8 cellular contexts compared by ENCODE assay signal in genomic region chr1:1000357-1001056, GRCh38. TPM values are rescaled to one million over a fixed set of nuclear protein-coding genes. Genes with fewer than 3 reads are reported as not detected.
DNase-seq lines count a peak whose midpoint lies in the region; ATAC-seq, FAIRE-seq and TF ChIP-seq lines count a peak whose summit lies in the region.

No MANE protein-coding gene starts in this region.

- H3K27me3 ChIP-seq in GM12878 (replicated peaks in 1 of 2; ENCODE audit: control insufficient read depth in 2 of 2, insufficient read depth in 2 of 2, low read length in 1 of 2) (peaks cover 0 to 20% of the 10 kb centered on the region in 2 experiments; a peak in 2 of 4 replicates), iPS DF 6.9 (ENCODE audit: control insufficient read depth, insufficient read depth, low read length) (peaks cover 24% of the 10 kb centered on the region)

- peak; percentile 57 for FAIRE-seq in GM12878 (lab: Jason Lieb, UNC)

- no peak for TF ChIP-seq RAD21 in GM12878 (IDR thresholded peaks at IDR 0.05; ENCODE audit: insufficient read depth, low read depth, low read length)

- no peaks in the 10 kb centered on the region for H3K79me2 ChIP-seq in GM12878 (ENCODE audit: control insufficient read depth, insufficient read depth, low read length)

- ATAC-seq in GM12878, result peak; percentile 24
- ATAC-seq in HG03135 (IDR thresholded peaks at IDR 0.05; ENCODE audit: unreplicated experiment), result no peak
- no peak for ATAC-seq in HG03521 (IDR thresholded peaks at IDR 0.05; ENCODE audit: unreplicated experiment)

- H3K27ac ChIP-seq in GM12878 (ENCODE audit: control insufficient read depth, insufficient read depth) (no peak overlapping the region), iPS DF 6.9 (ENCODE audit: low read length) (no peak overlapping the region)

- peak overlapping the region; percentile 75 for H2AFZ ChIP-seq in GM12878 (ENCODE audit: control insufficient read depth, low read depth, low read length)

- peak overlapping the region; percentile 44 for H3K9ac ChIP-seq in GM12878 (ENCODE audit: control insufficient read depth, insufficient read depth, low read length)

- BruUV-seq in GM12878 (replicated peaks; lab: Mats Ljungman, UMichigan), result no TSS peak

- intact Hi-C loops in GM12878 (cut with micrococcal nuclease; ENCODE audit: unreplicated experiment), result no loop called here

- RAD21 ChIA-PET in GM12878 (lab: Charles Lee; ENCODE audit: unreplicated experiment), result interaction anchor here (1.0 to 2.3 kb wide), 4 partner anchors 8 to 64 kb away, joined by 3 to 13 read pairs (median 5); no protein-coding TSS in a partner anchor

- no peak for TF ChIP-seq CTCF in GM12878 (IDR thresholded peaks at IDR 0.05 in 2 of 3, conservative IDR thresholded peaks at IDR 0.05 in 1 of 3; ENCODE audit: control insufficient read depth in 2 of 3, extremely low read depth in 1 of 3, insufficient read depth in 1 of 3, low read depth in 3 of 3, low read length in 3 of 3)

- CTCF ChIA-PET in GM12878 (lab: Yijun Ruan, JAX), result interaction anchor here (0.7 to 5.6 kb wide), 7 partner anchors 10 to 64 kb away, joined by 3 to 56 read pairs (median 4); partner anchors contain the start of genes ISG15 and PERM1

- TF ChIP-seq POLR2A in GM12878 (IDR thresholded peaks at IDR 0.05; ENCODE audit: low read depth, low read length), result peak; percentile 59

- peak in 1 of 2 experiments; percentile 34; a peak in 1 of 4 replicates for TF ChIP-seq EP300 in GM12878 (IDR thresholded peaks at IDR 0.05; ENCODE audit: borderline replicate concordance in 1 of 2, control insufficient read depth in 1 of 2, low read depth in 2 of 2, low read length in 2 of 2)

- SMC1A ChIA-PET in GM12878 (lab: Charles Lee; ENCODE audit: uncharacterized antibody, unreplicated experiment), result interaction anchor here (1.0 to 2.0 kb wide), 4 partner anchors 12 to 15 kb away, joined by 3 to 11 read pairs (median 4); partner anchors contain the start of gene ISG15

- peak overlapping the region; percentile 66 for H3K4me3 ChIP-seq in GM12878
- H3K4me3 ChIP-seq in iPS DF 6.9 (ENCODE audit: low read length), result peak overlapping the region; percentile 50; the same call in 1 of the 2 replicates
- H3K4me3 ChIP-seq in skeletal muscle cell (ENCODE audit: low read depth, low read length), result peak overlapping the region; percentile 60

- no peaks in the 10 kb centered on the region for H3K36me3 ChIP-seq in GM12878 (ENCODE audit: control insufficient read depth in 2 of 2, insufficient read depth in 2 of 2, low read length in 1 of 2)
- no peaks in the 10 kb centered on the region; the same call in 1 of the 2 replicates for H3K36me3 ChIP-seq in iPS DF 6.9 (ENCODE audit: control insufficient read depth, insufficient read depth, low read length)

- H3K4me2 ChIP-seq in GM12878 (ENCODE audit: control insufficient read depth, insufficient read depth), result peak overlapping the region; percentile 96

- H3K4me1 ChIP-seq in GM12878 (ENCODE audit: control insufficient read depth, insufficient read depth, low read length) (peaks cover 26% of the 10 kb centered on the region), iPS DF 6.9 (ENCODE audit: control insufficient read depth, insufficient read depth, low read length) (peaks cover 12% of the 10 kb centered on the region)

- DNase-seq in Daoy (ENCODE audit: low read depth) (peak; percentile 94), HS-5 (ENCODE audit: low read depth) (peak; percentile 73), T-helper 9 cell (peak; percentile 68), GM12878 (ENCODE audit: low read depth, low spot score) (peak; percentile 37), iPS DF 6.9 (ENCODE audit: low read depth, low spot score) (no peak), skeletal muscle cell (ENCODE audit: low read depth) (peak; percentile 70)

- H3K9me3 ChIP-seq in GM12878 (replicated peaks; ENCODE audit: control insufficient read depth, insufficient read depth, low read length) (no peaks in the 10 kb centered on the region), iPS DF 6.9 (ENCODE audit: control insufficient read depth, insufficient read depth, low read length) (no peaks in the 10 kb centered on the region)

- H4K20me1 ChIP-seq in GM12878 (ENCODE audit: control insufficient read depth, insufficient read depth), result no peaks in the 10 kb centered on the region

- POLR2A ChIA-PET in GM12878 (lab: Charles Lee), result interaction anchor here (2.6 to 5.4 kb wide), 2 partner anchors 8 to 13 kb away, joined by 10 to 22 read pairs; partner anchors contain the start of gene ISG15

- in situ Hi-C loops in GM12878 (cut with MboI), result no loop called here

- WGBS in GM12878 (ENCODE audit: insufficient coverage, insufficient replicate concordance, low lambda C conversion rate, missing lambda C conversion rate), result 5% methylated on average over 59 of the region's 75 CpGs
- WGBS in iPS DF 6.9 (ENCODE audit: insufficient coverage, insufficient read length), result no CpG with 5 or more reads among the region's 75 CpGs

RNA-seq across cellular contexts. Expression of gene HES4, which starts 0.6 kb away (rescaled TPM):
- total RNA-seq in Daoy (2014; rRNA removed; shearing (Covaris generic)), result 30.1 and 36.3 TPM in 2 replicates
- total RNA-seq in GM12878 (2013; cell fraction: nucleolus; rRNA removed), result 1.2 and 2.2 TPM in 2 replicates
- total RNA-seq in GM12878 (2014; rRNA removed), result 0.73 and 0.76 TPM in 2 replicates
- total RNA-seq in GM12878 (2014; rRNA removed; fragmentation: Illumina TruSeq; extraction: Trizol), result not detected in 2 replicates
- total RNA-seq in GM12878 (2021), result 0.97 and 1.2 TPM in 2 replicates
- 0.45 TPM for polyA plus RNA-seq in GM12878 (2011; ENCODE audit: low read depth)
- polyA plus RNA-seq in GM12878 (2011; rRNA removed), result 0.62 and 1.7 TPM in 2 replicates
- polyA plus RNA-seq in GM12878 (2011; cell fraction: cytosol; rRNA removed), result 5.7 and 9.0 TPM in 2 replicates
- 26.7 and 31.4 TPM in 2 replicates for polyA plus RNA-seq in GM12878 (2011; cell fraction: nucleus; rRNA removed)
- 0.47 and 2.2 TPM in 2 replicates for polyA plus RNA-seq in GM12878 (2012)
- polyA plus RNA-seq in GM12878 (2014; fragmentation: Illumina TruSeq; extraction: Trizol), result not detected in 2 replicates
- polyA plus RNA-seq in GM12878 (2014; fragmentation: Nextera tagmentation; extraction: Ambion mirVana), result not detected
- 0.75 and 0.85 TPM in 2 replicates for polyA plus RNA-seq in GM12878 (2014; rRNA removed)
- polyA plus RNA-seq in GM12878 (2016; fragmentation: Nextera tagmentation; extraction: Ambion mirVana), result under 1 TPM in 1 of 2 experiments, not detected in 1; 0.44 TPM
- polyA minus RNA-seq in GM12878 (2011; rRNA and poly(A)+ RNA removed), result 0.41 TPM in 1 of 2 replicates, not detected in the other
- 2.3 and 3.1 TPM in 2 replicates for polyA minus RNA-seq in GM12878 (2011; cell fraction: cytosol; rRNA and poly(A)+ RNA removed)
- polyA minus RNA-seq in GM12878 (2011; cell fraction: nucleus; rRNA and poly(A)+ RNA removed), result 3.3 and 3.7 TPM in 2 replicates

RNA-seq across cellular contexts. Expression of gene ISG15, which starts 12.8 kb away (rescaled TPM):
- total RNA-seq in Daoy (2014; rRNA removed; shearing (Covaris generic)), result 219 and 238 TPM in 2 replicates
- total RNA-seq in GM12878 (2013; cell fraction: nucleolus; rRNA removed), result 7.8 and 8.2 TPM in 2 replicates
- 357 and 384 TPM in 2 replicates for total RNA-seq in GM12878 (2014; rRNA removed)
- 72.7 and 74.1 TPM in 2 replicates for total RNA-seq in GM12878 (2014; rRNA removed; fragmentation: Illumina TruSeq; extraction: Trizol)
- 282 and 338 TPM in 2 replicates for total RNA-seq in GM12878 (2021)
- 95.7 TPM for polyA plus RNA-seq in GM12878 (2011; ENCODE audit: low read depth)
- polyA plus RNA-seq in GM12878 (2011; rRNA removed), result 108 and 314 TPM in 2 replicates
- 516 and 935 TPM in 2 replicates for polyA plus RNA-seq in GM12878 (2011; cell fraction: cytosol; rRNA removed)
- 365 and 403 TPM in 2 replicates for polyA plus RNA-seq in GM12878 (2011; cell fraction: nucleus; rRNA removed)
- 362 and 375 TPM in 2 replicates for polyA plus RNA-seq in GM12878 (2012)
- polyA plus RNA-seq in GM12878 (2014; fragmentation: Illumina TruSeq; extraction: Trizol), result 1.3 and 7.8 TPM in 2 replicates
- polyA plus RNA-seq in GM12878 (2014; fragmentation: Nextera tagmentation; extraction: Ambion mirVana), result 100 to 1,000 TPM in 1 of 2 experiments, 10 to 100 TPM in 1; 68.9 to 126 TPM
- 378 and 409 TPM in 2 replicates for polyA plus RNA-seq in GM12878 (2014; rRNA removed)
- polyA plus RNA-seq in GM12878 (2016; fragmentation: Nextera tagmentation; extraction: Ambion mirVana), result 100 to 1,000 TPM; 266 to 307 TPM
- polyA minus RNA-seq in GM12878 (2011; rRNA and poly(A)+ RNA removed), result 73.1 and 231 TPM in 2 replicates
- 81.3 and 93.7 TPM in 2 replicates for polyA minus RNA-seq in GM12878 (2011; cell fraction: cytosol; rRNA and poly(A)+ RNA removed)
- 59.8 and 76.6 TPM in 2 replicates for polyA minus RNA-seq in GM12878 (2011; cell fraction: nucleus; rRNA and poly(A)+ RNA removed)

RNA-seq across cellular contexts. Expression of gene PERM1, which starts 18.6 kb away (rescaled TPM):
- total RNA-seq in Daoy (2014; rRNA removed; shearing (Covaris generic)), result not detected in 2 replicates
- not detected in 2 replicates for total RNA-seq in GM12878 (2013; cell fraction: nucleolus; rRNA removed)
- total RNA-seq in GM12878 (2014; rRNA removed), result not detected in 2 replicates
- total RNA-seq in GM12878 (2014; rRNA removed; fragmentation: Illumina TruSeq; extraction: Trizol), result not detected in 2 replicates
- not detected in 2 replicates for total RNA-seq in GM12878 (2021)
- not detected for polyA plus RNA-seq in GM12878 (2011; ENCODE audit: low read depth)
- not detected in 2 replicates for polyA plus RNA-seq in GM12878 (2011; rRNA removed)
- polyA plus RNA-seq in GM12878 (2011; cell fraction: cytosol; rRNA removed), result 0.02 TPM in 1 of 2 replicates, not detected in the other
- polyA plus RNA-seq in GM12878 (2011; cell fraction: nucleus; rRNA removed), result not detected in 2 replicates
- 0.30 and 0.38 TPM in 2 replicates for polyA plus RNA-seq in GM12878 (2012)
- polyA plus RNA-seq in GM12878 (2014; fragmentation: Illumina TruSeq; extraction: Trizol), result not detected in 2 replicates
- not detected for polyA plus RNA-seq in GM12878 (2014; fragmentation: Nextera tagmentation; extraction: Ambion mirVana)
- polyA plus RNA-seq in GM12878 (2014; rRNA removed), result not detected in 2 replicates
- not detected for polyA plus RNA-seq in GM12878 (2016; fragmentation: Nextera tagmentation; extraction: Ambion mirVana)
- polyA minus RNA-seq in GM12878 (2011; rRNA and poly(A)+ RNA removed), result not detected in 2 replicates
- polyA minus RNA-seq in GM12878 (2011; cell fraction: cytosol; rRNA and poly(A)+ RNA removed), result not detected in 2 replicates
- polyA minus RNA-seq in GM12878 (2011; cell fraction: nucleus; rRNA and poly(A)+ RNA removed), result not detected in 2 replicates

RNA-seq across cellular contexts. Expression of gene AGRN, which starts 19.4 kb away (rescaled TPM):
- 66.6 and 72.0 TPM in 2 replicates for total RNA-seq in Daoy (2014; rRNA removed; shearing (Covaris generic))
- 203 and 241 TPM in 2 replicates for total RNA-seq in GM12878 (2013; cell fraction: nucleolus; rRNA removed)
- total RNA-seq in GM12878 (2014; rRNA removed) (10.0 and 11.0 TPM in 2 replicates), GM12878 (2014; rRNA removed; fragmentation: Illumina TruSeq; extraction: Trizol) (3.1 and 3.6 TPM in 2 replicates), GM12878 (2021) (40.4 and 41.8 TPM in 2 replicates)
- 16.8 TPM for polyA plus RNA-seq in GM12878 (2011; ENCODE audit: low read depth)
- polyA plus RNA-seq in GM12878 (2011; rRNA removed) (13.3 and 21.7 TPM in 2 replicates), GM12878 (2014; fragmentation: Illumina TruSeq; extraction: Trizol) (5.0 and 6.3 TPM in 2 replicates), GM12878 (2014; fragmentation: Nextera tagmentation; extraction: Ambion mirVana) (under 1 TPM; 0.02 TPM), GM12878 (2014; rRNA removed) (23.7 and 25.1 TPM in 2 replicates), GM12878 (2016; fragmentation: Nextera tagmentation; extraction: Ambion mirVana) (under 1 TPM; 0.95 to 0.96 TPM)
- polyA plus RNA-seq in GM12878 (2011; cell fraction: cytosol; rRNA removed), result 32.2 and 37.6 TPM in 2 replicates
- 468 and 475 TPM in 2 replicates for polyA plus RNA-seq in GM12878 (2011; cell fraction: nucleus; rRNA removed)
- polyA plus RNA-seq in GM12878 (2012), result 33.2 and 37.4 TPM in 2 replicates
- polyA minus RNA-seq in GM12878 (2011; rRNA and poly(A)+ RNA removed), result 27.1 and 40.5 TPM in 2 replicates
- 25.4 and 29.5 TPM in 2 replicates for polyA minus RNA-seq in GM12878 (2011; cell fraction: cytosol; rRNA and poly(A)+ RNA removed)
- polyA minus RNA-seq in GM12878 (2011; cell fraction: nucleus; rRNA and poly(A)+ RNA removed), result 65.0 and 71.8 TPM in 2 replicates

RNA-seq across cellular contexts. Expression of gene PLEKHN1, which starts 34.2 kb away (rescaled TPM):
- 0.11 and 3.8 TPM in 2 replicates for total RNA-seq in Daoy (2014; rRNA removed; shearing (Covaris generic))
- total RNA-seq in GM12878 (2013; cell fraction: nucleolus; rRNA removed), result 0.29 and 0.39 TPM in 2 replicates
- total RNA-seq in GM12878 (2014; rRNA removed) (0.22 and 0.23 TPM in 2 replicates), GM12878 (2014; rRNA removed; fragmentation: Illumina TruSeq; extraction: Trizol) (not detected in 2 replicates), GM12878 (2021) (0.26 and 0.43 TPM in 2 replicates)
- polyA plus RNA-seq in GM12878 (2011; ENCODE audit: low read depth), result not detected
- polyA plus RNA-seq in GM12878 (2011; rRNA removed) (0.04 TPM in 1 of 2 replicates, not detected in the other), GM12878 (2014; fragmentation: Illumina TruSeq; extraction: Trizol) (not detected in 2 replicates), GM12878 (2014; fragmentation: Nextera tagmentation; extraction: Ambion mirVana) (not detected), GM12878 (2014; rRNA removed) (0.14 and 0.70 TPM in 2 replicates), GM12878 (2016; fragmentation: Nextera tagmentation; extraction: Ambion mirVana) (not detected)
- 0.01 and 0.05 TPM in 2 replicates for polyA plus RNA-seq in GM12878 (2011; cell fraction: cytosol; rRNA removed)
- polyA plus RNA-seq in GM12878 (2011; cell fraction: nucleus; rRNA removed), result 0.67 and 0.78 TPM in 2 replicates
- polyA plus RNA-seq in GM12878 (2012), result 0.24 and 0.51 TPM in 2 replicates
- not detected in 2 replicates for polyA minus RNA-seq in GM12878 (2011; rRNA and poly(A)+ RNA removed)
- polyA minus RNA-seq in GM12878 (2011; cell fraction: cytosol; rRNA and poly(A)+ RNA removed), result not detected in 2 replicates
- 0.29 and 0.48 TPM in 2 replicates for polyA minus RNA-seq in GM12878 (2011; cell fraction: nucleus; rRNA and poly(A)+ RNA removed)
